ENCODE assay signal across 8 cellular contexts in the genomic region with DNA sequence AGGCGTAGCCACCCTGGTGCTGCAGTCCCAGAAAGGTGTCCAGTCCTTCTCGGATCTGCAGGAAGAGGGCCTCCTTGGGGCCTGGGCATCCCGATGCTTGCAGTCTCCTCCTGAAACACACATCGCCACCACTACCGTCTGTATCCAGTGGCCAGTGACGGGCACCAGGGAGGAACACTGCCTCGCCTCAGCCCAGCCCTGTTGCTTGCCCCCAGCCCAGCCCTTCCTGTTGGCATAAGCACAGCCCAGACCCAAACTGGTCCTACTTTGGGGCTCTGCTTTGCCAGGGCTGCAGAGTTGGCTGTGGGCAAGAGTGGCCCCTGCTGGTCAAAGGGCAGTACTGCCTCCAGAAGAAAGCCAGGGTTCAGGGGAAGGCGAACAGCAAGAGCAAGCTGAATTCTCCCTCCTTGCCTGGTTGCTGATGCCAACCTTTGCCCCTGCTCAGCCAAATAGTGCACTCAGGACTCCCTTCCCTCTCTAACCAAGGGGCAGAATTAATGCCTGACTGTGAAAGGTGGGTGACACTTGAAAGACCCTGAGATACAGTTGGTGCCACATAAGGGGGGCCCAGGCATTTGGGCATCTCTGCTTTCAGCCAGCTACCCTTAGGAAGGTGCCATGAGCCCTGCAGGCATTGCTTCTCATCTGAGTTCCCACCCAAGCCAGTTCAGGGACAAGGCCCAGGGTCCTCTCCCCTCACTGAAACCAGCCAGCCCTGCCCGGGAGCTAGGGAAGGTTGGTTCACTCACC. TPM values are rescaled to one million over a fixed set of nuclear protein-coding genes. Genes with fewer than 3 reads are reported as not detected.
DNase-seq lines count a peak whose midpoint lies in the region; ATAC-seq and TF ChIP-seq lines count a peak whose summit lies in the region.

No MANE protein-coding gene starts in this region.

- DNase-seq in DMS53 (lab: John Stamatoyannopoulos, UW) (peak; percentile 80), NCI-H2227 treated with DMSO at 0.1 percent for 48 hours (lab: John Stamatoyannopoulos, UW) (peak; percentile 70), dedifferentiated amniotic fluid mesenchymal stem cell (ENCODE audit: extremely low spot score) (peak; percentile 71), lower leg skin (ENCODE audit: low spot score in 2 of 2) (peak; percentile 71 to 95)
- peak; percentile 84 for DNase-seq in activated CD4-positive, alpha-beta T cell treated with anti-CD3 and anti-CD28 coated beads for 48 hours
- DNase-seq in stimulated activated CD4-positive, alpha-beta T cell treated with anti-CD3 and anti-CD28 coated beads, Interleukin-4, amount 100 ng/mL, for 1 hour = peak; percentile 74

- ATAC-seq in HG02678 (IDR thresholded peaks at IDR 0.05; ENCODE audit: unreplicated experiment) (peak; percentile 82), GM21367 (IDR thresholded peaks at IDR 0.05; ENCODE audit: unreplicated experiment) (no peak)

- no peak for TF ChIP-seq POLR2A in lower leg skin (IDR thresholded peaks at IDR 0.05)

- no peak overlapping the region for H3K4me3 ChIP-seq in lower leg skin (ENCODE audit: low read depth, poor library complexity, severe bottlenecking)

- WGBS in lower leg skin, 2 donors = 20 to 36% methylated on average over 7 to 9 of the region's 9 CpGs

- TF ChIP-seq CTCF in lower leg skin (IDR thresholded peaks at IDR 0.05) = peak in 2 of 3 donors; percentile 25 to 91

- intact Hi-C loops in lower leg skin (cut with DNase I; ENCODE audit: low total_unique reads) = loop anchor here (5.0 kb wide), 1 partner anchor 42 kb away; no protein-coding TSS in a partner anchor

RNA-seq across cellular contexts. Expression of a gene that starts 11.1 kb away (rescaled TPM):
- total RNA-seq in lower leg skin = 10 to 100 TPM; 18.7 to 35.5 (median 28.3) TPM

RNA-seq across cellular contexts. Expression of a gene that starts 31.3 kb away (rescaled TPM):
- total RNA-seq in lower leg skin = 100 to 1,000 TPM; 113 to 215 (median 185) TPM

RNA-seq across cellular contexts. Expression of a gene that starts 48.0 kb away (rescaled TPM):
- not detected for total RNA-seq in lower leg skin

RNA-seq across cellular contexts. Expression of a gene that starts 55.2 kb away (rescaled TPM):
- total RNA-seq in lower leg skin = 10 to 100 TPM; 32.7 to 96.0 (median 45.5) TPM
